In genomic region chr16:31537362-31537921, GRCh38 we compare ENCODE assay signal across 11 cellular contexts. TPM values are rescaled to one million over a fixed set of nuclear protein-coding genes. Genes with fewer than 3 reads are reported as not detected.
DNase-seq lines count a peak whose midpoint lies in the region; TF ChIP-seq lines count a peak whose summit lies in the region.
"Had no signal": no experiment of that assay in that cellular context is flagged by ENCODE, and none has a peak within 500 bp of the region (broad histone marks: within the 10 kb centered on the region; RNA-seq: fewer than 3 reads in every experiment).

No MANE protein-coding gene starts in this region.

- WGBS in esophagus, 2 donors = 9 to 11% methylated on average over 52 to 54 of the region's 54 CpGs

- H3K27me3 ChIP-seq in esophagus (ENCODE audit: control insufficient read depth in 1 of 2, insufficient read depth in 2 of 2, low read length in 2 of 2) (no peaks in the 10 kb centered on the region), muscle layer of colon (ENCODE audit: control insufficient read depth in 1 of 2, insufficient read depth in 2 of 2, low read length in 2 of 2) (peaks cover 0 to 17% of the 10 kb centered on the region in 2 donors), subcutaneous abdominal adipose tissue (ENCODE audit: control insufficient read depth in 5 of 5, insufficient read depth in 4 of 5, low read length in 5 of 5) (peaks cover 9 to 15% (median 11%) of the 10 kb centered on the region in 5 donors), Caco-2 (replicated peaks; ENCODE audit: control insufficient read depth, insufficient read depth, low read length) (no peaks in the 10 kb centered on the region)
- peaks cover 7% of the 10 kb centered on the region for H3K27me3 ChIP-seq in CD8-positive, alpha-beta memory T cell (ENCODE audit: insufficient read depth, low read length, poor library complexity, severe bottlenecking)

- H3K4me3 ChIP-seq in esophagus (ENCODE audit: low read depth in 1 of 2, low read length in 2 of 2) = peak overlapping the region; percentile 33 to 43
- H3K4me3 ChIP-seq in muscle layer of colon (ENCODE audit: low read depth in 1 of 2, low read length in 2 of 2) = peak overlapping the region; percentile 27 to 29
- H3K4me3 ChIP-seq in subcutaneous abdominal adipose tissue (ENCODE audit: low read depth in 1 of 5, low read length in 5 of 5) = peak overlapping the region in 3 of 5 donors; percentile 34 to 49 (median 44)
- H3K4me3 ChIP-seq in Caco-2 (ENCODE audit: low read depth, low read length) = no peak overlapping the region
- no peak overlapping the region for H3K4me3 ChIP-seq in CD8-positive, alpha-beta memory T cell (ENCODE audit: low read length)

- POLR2A ChIA-PET in Caco-2 (lab: Charles Lee) = no interaction called here
- POLR2A ChIA-PET in CD8-positive, alpha-beta memory T cell (lab: Charles Lee) = no interaction called here

- intact Hi-C loops in Caco-2 (cut with micrococcal nuclease; ENCODE audit: unreplicated experiment) = no loop called here

- CTCF ChIA-PET in Caco-2 (lab: Charles Lee) = no interaction called here
- CTCF ChIA-PET in CD8-positive, alpha-beta memory T cell (lab: Charles Lee) = no interaction called here

- H3K36me3 ChIP-seq in esophagus (ENCODE audit: control insufficient read depth in 2 of 2, insufficient read depth in 2 of 2, low read length in 1 of 2) (no peaks in the 10 kb centered on the region), muscle layer of colon (ENCODE audit: insufficient read depth, low read length) (no peaks in the 10 kb centered on the region), subcutaneous abdominal adipose tissue (ENCODE audit: control insufficient read depth in 5 of 5, insufficient read depth in 5 of 5, low read length in 5 of 5) (no peaks in the 10 kb centered on the region), Caco-2 (ENCODE audit: control insufficient read depth, insufficient read depth, low read length) (no peaks in the 10 kb centered on the region)
- no peaks in the 10 kb centered on the region for H3K36me3 ChIP-seq in CD8-positive, alpha-beta memory T cell (ENCODE audit: insufficient read depth, low read length)

- TF ChIP-seq CTCF in Caco-2 (IDR thresholded peaks at IDR 0.05; ENCODE audit: insufficient read depth in 1 of 2, low read depth in 1 of 2, low read length in 1 of 2, severe bottlenecking in 1 of 2, unreplicated experiment in 1 of 2) = no peak

- DNase-seq in NCI-H146 (lab: John Stamatoyannopoulos, UW) (peak; percentile 19), NCI-H146 treated with DMSO at 0.1 percent for 48 hours (lab: John Stamatoyannopoulos, UW; ENCODE audit: unreplicated experiment) (no peak), Caco-2 (no peak), NCI-H2227 (lab: John Stamatoyannopoulos, UW; ENCODE audit: unreplicated experiment) (no peak)
- DNase-seq in CD8-positive, alpha-beta memory T cell = no peak
- DNase-seq: effector memory CD4-positive, alpha-beta T cell had no signal

- H3K9me3 ChIP-seq in esophagus (ENCODE audit: control insufficient read depth in 2 of 2, insufficient read depth in 1 of 2, low read depth in 1 of 2, low read length in 1 of 2) = no peaks in the 10 kb centered on the region
- H3K9me3 ChIP-seq in muscle layer of colon (ENCODE audit: low read length) = no peaks in the 10 kb centered on the region
- H3K9me3 ChIP-seq in subcutaneous abdominal adipose tissue (ENCODE audit: control insufficient read depth in 5 of 5, low read length in 5 of 5) = peaks cover 0 to 10% (median 6%) of the 10 kb centered on the region in 5 donors
- H3K9me3 ChIP-seq in Caco-2 = no peaks in the 10 kb centered on the region
- H3K9me3 ChIP-seq in CD8-positive, alpha-beta memory T cell (ENCODE audit: low read length) = peaks cover under 1% of the 10 kb centered on the region

- no peak overlapping the region for H3K27ac ChIP-seq in esophagus (ENCODE audit: low read depth in 2 of 2, low read length in 1 of 2)
- no peak overlapping the region for H3K27ac ChIP-seq in muscle layer of colon (ENCODE audit: low read depth, low read length)
- H3K27ac ChIP-seq in subcutaneous abdominal adipose tissue (ENCODE audit: low read depth, low read length) = no peak overlapping the region
- H3K27ac ChIP-seq in CD8-positive, alpha-beta memory T cell (ENCODE audit: low read depth, low read length) = no peak overlapping the region

- H3K9ac ChIP-seq in muscle layer of colon (ENCODE audit: low read length) (no peak overlapping the region), subcutaneous abdominal adipose tissue (ENCODE audit: low read length in 5 of 5) (no peak overlapping the region)

- BruUV-seq in Caco-2 (replicated peaks; lab: Mats Ljungman, UMichigan) = no TSS peak

- H3K4me1 ChIP-seq in esophagus (ENCODE audit: control insufficient read depth in 2 of 2, insufficient read depth in 2 of 2, low read length in 1 of 2) (peaks cover 0 to 3% of the 10 kb centered on the region in 2 donors), muscle layer of colon (ENCODE audit: insufficient read depth, low read length) (no peaks in the 10 kb centered on the region), subcutaneous abdominal adipose tissue (ENCODE audit: control insufficient read depth in 5 of 5, insufficient read depth in 5 of 5, low read length in 5 of 5) (peaks cover 0 to 6% (median 5%) of the 10 kb centered on the region in 5 donors), Caco-2 (no peaks in the 10 kb centered on the region)
- H3K4me1 ChIP-seq in CD8-positive, alpha-beta memory T cell (ENCODE audit: insufficient read depth, low read length) = no peaks in the 10 kb centered on the region

- H3K4me3 Mint-ChIP-seq in Caco-2 (ENCODE audit: unreplicated experiment) = no peak overlapping the region
- peak overlapping the region in 1 of 7 donors; percentile 41 for H3K4me3 Mint-ChIP-seq in CD8-positive, alpha-beta memory T cell

- no peak overlapping the region for H3K27ac Mint-ChIP-seq in Caco-2 (ENCODE audit: unreplicated experiment)
- no peak overlapping the region for H3K27ac Mint-ChIP-seq in CD8-positive, alpha-beta memory T cell

- H3K4me1 Mint-ChIP-seq in Caco-2 (ENCODE audit: low read depth, unreplicated experiment) = no peaks in the 10 kb centered on the region
- H3K4me1 Mint-ChIP-seq in CD8-positive, alpha-beta memory T cell = peaks cover 0 to 7% (median 6%) of the 10 kb centered on the region in 3 donors

- H3K27me3 Mint-ChIP-seq in Caco-2 (ENCODE audit: insufficient read depth, unreplicated experiment) = peaks cover 3% of the 10 kb centered on the region
- peaks cover 45 to 59% of the 10 kb centered on the region in 2 donors for H3K27me3 Mint-ChIP-seq in CD8-positive, alpha-beta memory T cell

- H3K9me3 Mint-ChIP-seq in Caco-2 (ENCODE audit: unreplicated experiment) = peaks cover 8% of the 10 kb centered on the region
- peaks cover 4 to 14% (median 8%) of the 10 kb centered on the region in 5 donors for H3K9me3 Mint-ChIP-seq in CD8-positive, alpha-beta memory T cell

- no peaks in the 10 kb centered on the region for H3K36me3 Mint-ChIP-seq in Caco-2 (ENCODE audit: insufficient read depth, unreplicated experiment)
- H3K36me3 Mint-ChIP-seq in CD8-positive, alpha-beta memory T cell = peaks cover 0 to 11% (median 0%) of the 10 kb centered on the region in 3 donors

RNA-seq across cellular contexts. Expression of gene AHSP, which starts 9.7 kb away (rescaled TPM):
- polyA plus RNA-seq in esophagus = not detected
- total RNA-seq in Caco-2 (2022) = not detected in 2 replicates
- not detected for total RNA-seq in CD8-positive, alpha-beta memory T cell
- not detected for polyA plus RNA-seq in CD8-positive, alpha-beta memory T cell
- total RNA-seq: activated CD8-positive, alpha-beta memory T cell treated with anti-CD3 and anti-CD28 coated beads for 36 hours; mesenteric fat pad had no signal

RNA-seq across cellular contexts. Expression of gene RUSF1, which starts 29.3 kb away (rescaled TPM):
- polyA plus RNA-seq in esophagus = 10 to 100 TPM; 31.6 to 52.1 TPM
- 23.5 and 30.5 TPM in 2 replicates for total RNA-seq in Caco-2 (2022)
- total RNA-seq in CD8-positive, alpha-beta memory T cell = 10 to 100 TPM; 44.4 to 46.1 TPM
- polyA plus RNA-seq in CD8-positive, alpha-beta memory T cell = 22.2 TPM

RNA-seq across cellular contexts. Expression of gene SLC5A2, which starts 54.5 kb away (rescaled TPM):
- 1 to 10 TPM in 1 of 2 donors, under 1 TPM in 1; 0.73 to 1.3 TPM for polyA plus RNA-seq in esophagus
- 2.8 and 3.0 TPM in 2 replicates for total RNA-seq in Caco-2 (2022)
- total RNA-seq in CD8-positive, alpha-beta memory T cell = under 1 TPM in 1 of 2 experiments, not detected in 1; 0.24 TPM
- 2.0 TPM for polyA plus RNA-seq in CD8-positive, alpha-beta memory T cell
- total RNA-seq: activated CD8-positive, alpha-beta memory T cell treated with anti-CD3 and anti-CD28 coated beads for 36 hours; mesenteric fat pad had no signal

Comparison
In these comparisons a context has a peak if more than half of its experiments do, and no peak if none do; other contexts are left out.
1. H3K4me3 ChIP-seq: peak in esophagus (2 of 2), muscle layer of colon (2 of 2) and subcutaneous abdominal adipose tissue (3 of 5); none in Caco-2 (single experiment) and CD8-positive, alpha-beta memory T cell (single experiment).